10 cellular contexts compared by ENCODE assay signal in the genomic region with DNA sequence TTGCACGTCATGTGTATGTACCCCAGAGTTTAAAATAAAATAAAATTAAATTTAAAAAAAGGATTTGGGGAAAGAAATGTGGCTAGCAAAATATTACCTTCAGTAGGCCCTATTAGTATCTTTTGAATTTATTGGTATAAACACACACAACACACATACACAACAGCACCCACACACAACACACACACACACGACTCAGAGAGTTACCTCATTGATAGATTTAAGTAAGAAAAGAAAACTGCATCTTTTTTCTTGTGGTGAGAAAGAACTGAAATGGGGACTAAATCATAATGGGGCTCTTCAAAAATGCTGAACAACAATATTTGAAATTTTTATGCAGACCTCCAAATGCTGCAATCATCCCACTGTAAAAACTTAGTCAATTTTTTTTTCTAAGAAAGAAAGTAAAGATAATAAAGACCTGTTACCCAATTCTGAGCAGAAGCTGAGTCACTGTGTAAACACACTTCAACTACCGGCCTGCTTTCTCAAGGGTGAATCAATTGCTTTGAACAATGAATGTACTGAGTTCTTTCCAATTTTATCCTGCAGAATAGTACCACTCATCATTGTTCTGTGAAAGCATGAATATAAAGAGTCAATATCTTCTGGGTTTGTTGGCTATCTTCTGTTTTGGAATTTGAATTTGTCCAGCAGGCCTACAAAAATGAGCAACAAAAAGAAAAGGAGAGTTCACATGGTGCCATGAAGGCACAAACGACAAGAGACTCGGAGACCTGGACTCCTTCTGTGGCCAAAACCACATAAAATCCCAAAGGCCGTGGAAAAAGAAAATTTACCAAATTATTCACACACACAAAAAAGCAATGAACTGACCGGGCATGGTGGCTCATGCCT. TPM values are rescaled to one million over a fixed set of nuclear protein-coding genes. Genes with fewer than 3 reads are reported as not detected.
DNase-seq lines count a peak whose midpoint lies in the region; ATAC-seq, FAIRE-seq and TF ChIP-seq lines count a peak whose summit lies in the region.
"Had no signal": no experiment of that assay in that cellular context is flagged by ENCODE, and none has a peak within 500 bp of the region (broad histone marks: within the 10 kb centered on the region; RNA-seq: fewer than 3 reads in every experiment).

No MANE protein-coding gene starts in this region.

- in situ Hi-C loops in IMR-90 (cut with MboI; ENCODE audit: low sequenced_read_pairs): no loop called here
- in situ Hi-C loops in HepG2 (cut with HindIII; ENCODE audit: extremely low pct_ligation_motif_present, low pct_unique_long_range_greater_than_20kb): no loop called here

- H3K9ac ChIP-seq in IMR-90 (ENCODE audit: low read depth, low read length) (no peak overlapping the region), astrocyte (ENCODE audit: low read length) (no peak overlapping the region), HepG2 (ENCODE audit: insufficient read depth, low read depth, low read length) (no peak overlapping the region)

- TF ChIP-seq CTCF in IMR-90 (conservative IDR thresholded peaks at IDR 0.05; ENCODE audit: low read depth, low read length): no peak
- TF ChIP-seq CTCF in astrocyte (IDR thresholded peaks at IDR 0.05; ENCODE audit: insufficient read depth, low read depth, low read length): no peak
- no peak for TF ChIP-seq CTCF in HepG2 (CRISPR knock-in tag; IDR thresholded peaks at IDR 0.05)
- no peak for TF ChIP-seq CTCF in psoas muscle (IDR thresholded peaks at IDR 0.05)

- WGBS in IMR-90 (ENCODE audit: extremely low coverage in 2 of 2, insufficient read length in 1 of 2), 2 experiments: no CpG with 5 or more reads among the region's 7 CpGs
- WGBS in HepG2 (ENCODE audit: low lambda C conversion rate): 34% methylated on average over 7 of the region's 7 CpGs
- 67 to 77% (median 73%) methylated on average over 7 of the region's 7 CpGs for WGBS in psoas muscle, 3 donors

- H4K91ac ChIP-seq in IMR-90 (ENCODE audit: insufficient read depth, low read depth, low read length): no peak overlapping the region

- POLR2A ChIA-PET in IMR-90 (lab: Charles Lee; ENCODE audit: unreplicated experiment) (no interaction called here), HepG2 (lab: Yijun Ruan, JAX) (no interaction called here)

- no peak overlapping the region for H3K23ac ChIP-seq in IMR-90 (ENCODE audit: low read depth, low read length)

- no peaks in the 10 kb centered on the region for H3K79me2 ChIP-seq in astrocyte (ENCODE audit: insufficient read depth, low read length)
- H3K79me2 ChIP-seq in HepG2 (ENCODE audit: insufficient read depth, low read length): no peaks in the 10 kb centered on the region

- no peak overlapping the region for H3K56ac ChIP-seq in IMR-90 (ENCODE audit: extremely low read depth, insufficient read depth, low read length)

- TF ChIP-seq EP300 in HepG2 (IDR thresholded peaks at IDR 0.05; ENCODE audit: low read depth in 2 of 2, low read length in 2 of 2): peak in 1 of 2 experiments; percentile 67; a peak in 2 of 4 replicates
- no peak for TF ChIP-seq EP300 in HepG2 (CRISPR knock-in tag; IDR thresholded peaks at IDR 0.05; ENCODE audit: borderline replicate concordance)

- no peaks in the 10 kb centered on the region for H3K27me3 ChIP-seq in IMR-90 (ENCODE audit: control insufficient read depth, insufficient read depth, low read length)
- no peaks in the 10 kb centered on the region for H3K27me3 ChIP-seq in astrocyte (ENCODE audit: insufficient read depth, low read length)
- no peaks in the 10 kb centered on the region for H3K27me3 ChIP-seq in HepG2 (ENCODE audit: control insufficient read depth in 1 of 2, insufficient read depth in 2 of 2, low read length in 2 of 2)
- H3K27me3 ChIP-seq in psoas muscle (ENCODE audit: insufficient read depth in 3 of 3, low read length in 2 of 3): peaks cover 0 to 2% (median 0%) of the 10 kb centered on the region in 3 donors

- H3K4me3 ChIP-seq in IMR-90 (ENCODE audit: insufficient read depth, low read depth, low read length) (no peak overlapping the region), astrocyte (ENCODE audit: insufficient read depth, low read depth, low read length) (no peak overlapping the region), HepG2 (replicated peaks in 1 of 3; ENCODE audit: insufficient read depth in 1 of 3, low read depth in 2 of 3, low read length in 3 of 3) (no peak overlapping the region), psoas muscle (no peak overlapping the region)
- H3K4me3 ChIP-seq: lung had no signal

- no peak overlapping the region for H3K4ac ChIP-seq in IMR-90 (ENCODE audit: low read depth, low read length)

- TF ChIP-seq RAD21 in IMR-90 (IDR thresholded peaks at IDR 0.05; ENCODE audit: low read length) (no peak), HepG2 (CRISPR knock-in tag; IDR thresholded peaks at IDR 0.05) (no peak)

- no peak overlapping the region for H4K5ac ChIP-seq in IMR-90 (ENCODE audit: low read depth, low read length)

- H4K8ac ChIP-seq in IMR-90 (ENCODE audit: low read depth in 2 of 2, low read length in 2 of 2): no peak overlapping the region

- TF ChIP-seq POLR2A in IMR-90 (IDR thresholded peaks at IDR 0.05; ENCODE audit: low read depth, low read length) (no peak), HepG2 (IDR thresholded peaks at IDR 0.05; ENCODE audit: insufficient read depth in 1 of 2, low read depth in 2 of 2, low read length in 2 of 2) (no peak)

- H3K4me2 ChIP-seq in IMR-90 (ENCODE audit: low read depth, low read length) (no peak overlapping the region), astrocyte (ENCODE audit: low read length) (peak overlapping the region; percentile 42), HepG2 (ENCODE audit: low read depth, low read length) (no peak overlapping the region)

- intact Hi-C loops in IMR-90 (cut with micrococcal nuclease): no loop called here
- intact Hi-C loops in HepG2 (cut with micrococcal nuclease; ENCODE audit: unreplicated experiment): no loop called here
- intact Hi-C loops in psoas muscle (cut with DNase I): no loop called here

- BruUV-seq in IMR-90 (replicated peaks; lab: Mats Ljungman, UMichigan) (no TSS peak), HepG2 (replicated peaks; lab: Mats Ljungman, UMichigan) (no TSS peak)

- H3K36me3 ChIP-seq in IMR-90 (ENCODE audit: control insufficient read depth, insufficient read depth, low read length) (no peaks in the 10 kb centered on the region), astrocyte (ENCODE audit: insufficient read depth, low read length) (no peaks in the 10 kb centered on the region), HepG2 (replicated peaks in 1 of 2; ENCODE audit: control insufficient read depth in 1 of 2, insufficient read depth in 2 of 2, low read length in 2 of 2) (no peaks in the 10 kb centered on the region), psoas muscle (ENCODE audit: insufficient read depth in 1 of 2, low read depth in 1 of 2) (no peaks in the 10 kb centered on the region)

- no peak overlapping the region for H3K18ac ChIP-seq in IMR-90 (ENCODE audit: low read depth, low read length)

- H3K27ac Mint-ChIP-seq in astrocyte (ENCODE audit: unreplicated experiment): no peak overlapping the region
- H3K27ac Mint-ChIP-seq: activated naive CD4-positive, alpha-beta T cell treated with anti-CD3 and anti-CD28 coated beads, Interleukin-2, amount 50 U/mL, for 24 hours had no signal

- H3K79me1 ChIP-seq in IMR-90 (ENCODE audit: low read depth in 1 of 2, low read length in 2 of 2): no peaks in the 10 kb centered on the region

- FAIRE-seq in astrocyte (lab: Jason Lieb, UNC) (peak; percentile 13), HepG2 (lab: Jason Lieb, UNC) (no peak)

- CTCF ChIA-PET in IMR-90 (lab: Yijun Ruan, JAX) (no interaction called here), HepG2 (lab: Yijun Ruan, JAX; ENCODE audit: low intra/inter-chr PET ratio, low total read pairs) (no interaction called here)

- H3K9me3 ChIP-seq in IMR-90 (ENCODE audit: control insufficient read depth, insufficient read depth, low read length) (no peaks in the 10 kb centered on the region), astrocyte (ENCODE audit: insufficient read depth, low read depth, low read length) (no peaks in the 10 kb centered on the region), HepG2 (ENCODE audit: low read length) (no peaks in the 10 kb centered on the region), psoas muscle (no peaks in the 10 kb centered on the region)

- H3K4me3 Mint-ChIP-seq in astrocyte (ENCODE audit: unreplicated experiment): no peak overlapping the region
- H3K4me3 Mint-ChIP-seq: activated naive CD4-positive, alpha-beta T cell treated with anti-CD3 and anti-CD28 coated beads, Interleukin-2, amount 50 U/mL, for 24 hours had no signal

- dilution Hi-C loops in IMR-90 (cut with HindIII; ENCODE audit: low sequenced_read_pairs, unreplicated experiment): no loop called here

- no peak overlapping the region for H3K27ac ChIP-seq in IMR-90 (ENCODE audit: insufficient read depth, low read length)
- no peak overlapping the region for H3K27ac ChIP-seq in astrocyte (ENCODE audit: low read depth, low read length)
- no peak overlapping the region for H3K27ac ChIP-seq in HepG2 (ENCODE audit: extremely low read length, insufficient read depth, low read length)
- H3K27ac ChIP-seq in psoas muscle: no peak overlapping the region

- H3K9me1 ChIP-seq in IMR-90 (ENCODE audit: insufficient read depth, low read length): no peaks in the 10 kb centered on the region

- no peak overlapping the region for H3K14ac ChIP-seq in IMR-90 (replicated peaks; ENCODE audit: low read depth, low read length)

- no peak overlapping the region for H2BK5ac ChIP-seq in IMR-90 (ENCODE audit: low read depth, low read length, poor library complexity, severe bottlenecking)

- H3K27me3 Mint-ChIP-seq in astrocyte (ENCODE audit: low read depth, unreplicated experiment): no peaks in the 10 kb centered on the region

- no peak overlapping the region for H2AFZ ChIP-seq in IMR-90 (replicated peaks; ENCODE audit: low read length, poor library complexity)
- no peak overlapping the region for H2AFZ ChIP-seq in astrocyte (ENCODE audit: low read depth, low read length)
- H2AFZ ChIP-seq in HepG2 (ENCODE audit: low read length): no peak overlapping the region

- H2BK120ac ChIP-seq in IMR-90 (ENCODE audit: low read depth, low read length): no peak overlapping the region

- H3K4me1 Mint-ChIP-seq in astrocyte (ENCODE audit: low read depth, unreplicated experiment): peaks cover 7% of the 10 kb centered on the region
- H3K4me1 Mint-ChIP-seq: activated naive CD4-positive, alpha-beta T cell treated with anti-CD3 and anti-CD28 coated beads, Interleukin-2, amount 50 U/mL, for 24 hours had no signal

- H3K9me3 Mint-ChIP-seq in astrocyte (ENCODE audit: unreplicated experiment): no peaks in the 10 kb centered on the region
- H3K9me3 Mint-ChIP-seq: activated naive CD4-positive, alpha-beta T cell treated with anti-CD3 and anti-CD28 coated beads, Interleukin-2, amount 50 U/mL, for 24 hours had no signal

- H3K36me3 Mint-ChIP-seq in astrocyte (ENCODE audit: low read depth, unreplicated experiment): no peaks in the 10 kb centered on the region
- H3K36me3 Mint-ChIP-seq: activated naive CD4-positive, alpha-beta T cell treated with anti-CD3 and anti-CD28 coated beads, Interleukin-2, amount 50 U/mL, for 24 hours had no signal

- no peaks in the 10 kb centered on the region for H4K20me1 ChIP-seq in IMR-90 (ENCODE audit: insufficient read depth, low read length)
- H4K20me1 ChIP-seq in astrocyte (ENCODE audit: insufficient read depth, low read length): no peaks in the 10 kb centered on the region
- no peaks in the 10 kb centered on the region for H4K20me1 ChIP-seq in HepG2 (ENCODE audit: insufficient read depth, low read length)

- DNase-seq in AG08396 (ENCODE audit: low spot score) (peak; percentile 38), IMR-90 (peak; percentile 80), astrocyte (ENCODE audit: low read depth) (peak; percentile 92), HepG2 (ENCODE audit: low spot score) (peak; percentile 44), NCI-H748 (lab: John Stamatoyannopoulos, UW; ENCODE audit: unreplicated experiment) (no peak), psoas muscle (no peak)
- no peak for DNase-seq in activated CD4-positive, alpha-beta T cell treated with anti-CD3 and anti-CD28 coated beads, Interleukin-2, amount 50 U/mL, for 48 hours

- H2AK5ac ChIP-seq in IMR-90 (ENCODE audit: low read depth, low read length): no peak overlapping the region

- H2BK15ac ChIP-seq in IMR-90 (ENCODE audit: low read depth, low read length): no peak overlapping the region

- ATAC-seq in IMR-90 (ENCODE audit: low read depth) (peak; percentile 68; the same call in 1 of the 2 replicates), HepG2 (peak; percentile 57; the same call in 2 of the 3 replicates), psoas muscle (no peak), HG03520 (IDR thresholded peaks at IDR 0.05; ENCODE audit: unreplicated experiment) (no peak)

- H2AK9ac ChIP-seq in IMR-90 (replicated peaks; ENCODE audit: low read depth, low read length, poor library complexity): no peak overlapping the region

- H3K4me1 ChIP-seq in IMR-90 (ENCODE audit: control insufficient read depth, insufficient read depth, low read length): no peaks in the 10 kb centered on the region
- H3K4me1 ChIP-seq in astrocyte (ENCODE audit: insufficient read depth, low read length): peaks cover 12% of the 10 kb centered on the region
- H3K4me1 ChIP-seq in HepG2 (ENCODE audit: insufficient read depth, low read length): peaks cover 10% of the 10 kb centered on the region
- peaks cover 2% of the 10 kb centered on the region for H3K4me1 ChIP-seq in psoas muscle

- no peak overlapping the region for H2BK20ac ChIP-seq in IMR-90 (ENCODE audit: low read depth, low read length)

RNA-seq across cellular contexts. Expression of gene CCNG1, which starts 57.9 kb away (rescaled TPM):
- total RNA-seq in IMR-90 (2012; rRNA removed) (380 and 382 TPM in 2 replicates), astrocyte (185 and 214 TPM in 2 replicates), HepG2 (2016; rRNA removed; fragmentation: Illumina TruSeq; extraction: Trizol) (353 and 516 TPM in 2 replicates), psoas muscle (100 to 1,000 TPM in 3 of 4 donors, 10 to 100 TPM in 1; 91.2 to 120 (median 109) TPM)
- polyA plus RNA-seq in IMR-90 (2012; rRNA removed) (56.2 and 72.0 TPM in 2 replicates), HepG2 (2011; rRNA removed) (126 and 181 TPM in 2 replicates), psoas muscle (100 to 1,000 TPM in 2 of 3 donors, 10 to 100 TPM in 1; 74.0 to 145 (median 132) TPM)
- 24.9 and 31.6 TPM in 2 replicates for polyA plus RNA-seq in IMR-90 (2012; cell fraction: cytosol; rRNA removed)
- polyA plus RNA-seq in IMR-90 (2012; cell fraction: nucleus; rRNA removed; ENCODE audit: low replicate concordance): 21.8 and 55.4 TPM in 2 replicates
- total RNA-seq in HepG2 (2016; cell fraction: cytosol; rRNA removed; fragmentation: Illumina TruSeq; extraction: Trizol; ENCODE audit: low read depth): 171 and 222 TPM in 2 replicates
- 344 and 513 TPM in 2 replicates for total RNA-seq in HepG2 (2016; cell fraction: insoluble cytoplasmic fraction; rRNA removed; fragmentation: Illumina TruSeq; extraction: Trizol)
- total RNA-seq in HepG2 (2016; cell fraction: membrane; rRNA removed; fragmentation: Illumina TruSeq; extraction: Trizol): 489 and 661 TPM in 2 replicates
- total RNA-seq in HepG2 (2016; cell fraction: nucleus; rRNA removed; fragmentation: Illumina TruSeq; extraction: Trizol): 151 and 183 TPM in 2 replicates
- polyA plus RNA-seq in HepG2 (2011; cell fraction: cytosol; rRNA removed): 77.6 and 97.0 TPM in 2 replicates
- 33.8 and 51.9 TPM in 2 replicates for polyA plus RNA-seq in HepG2 (2011; cell fraction: nucleus; rRNA removed)
- 266 and 303 TPM in 2 replicates for polyA plus RNA-seq in HepG2 (2012)
- 201 and 216 TPM in 2 replicates for polyA plus RNA-seq in HepG2 (2016; cell fraction: cytosol; fragmentation: Illumina TruSeq; extraction: Trizol; ENCODE audit: low read depth)
- 389 and 398 TPM in 2 replicates for polyA plus RNA-seq in HepG2 (2016; cell fraction: insoluble cytoplasmic fraction; fragmentation: Illumina TruSeq; extraction: Trizol; ENCODE audit: low read depth)
- 391 and 469 TPM in 2 replicates for polyA plus RNA-seq in HepG2 (2016; cell fraction: membrane; fragmentation: Illumina TruSeq; extraction: Trizol; ENCODE audit: low read depth)
- 161 and 166 TPM in 2 replicates for polyA plus RNA-seq in HepG2 (2016; cell fraction: nucleus; fragmentation: Illumina TruSeq; extraction: Trizol; ENCODE audit: insufficient read depth, low read depth)
- polyA minus RNA-seq in HepG2 (2011; rRNA and poly(A)+ RNA removed; ENCODE audit: low replicate concordance): 56.2 and 117 TPM in 2 replicates
- 177 and 216 TPM in 2 replicates for polyA minus RNA-seq in HepG2 (2011; cell fraction: cytosol; rRNA and poly(A)+ RNA removed)
- polyA minus RNA-seq in HepG2 (2011; cell fraction: nucleus; rRNA and poly(A)+ RNA removed): 101 and 119 TPM in 2 replicates

Comparison
In these comparisons a context has a peak if more than half of its experiments do, and no peak if none do; other contexts are left out.
1. DNase-seq: peak in AG08396 (single experiment), IMR-90 (single experiment), astrocyte (single experiment) and HepG2 (single experiment); none in activated CD4-positive, alpha-beta T cell treated with anti-CD3 and anti-CD28 coated beads, Interleukin-2, amount 50 U/mL, for 48 hours (0 of 2), NCI-H748 (single experiment) and psoas muscle (0 of 2).
2. ATAC-seq: peak in IMR-90 (single experiment) and HepG2 (single experiment); none in psoas muscle (0 of 4) and HG03520 (single experiment).